29 cellular contexts compared by ENCODE assay signal in the genomic region with DNA sequence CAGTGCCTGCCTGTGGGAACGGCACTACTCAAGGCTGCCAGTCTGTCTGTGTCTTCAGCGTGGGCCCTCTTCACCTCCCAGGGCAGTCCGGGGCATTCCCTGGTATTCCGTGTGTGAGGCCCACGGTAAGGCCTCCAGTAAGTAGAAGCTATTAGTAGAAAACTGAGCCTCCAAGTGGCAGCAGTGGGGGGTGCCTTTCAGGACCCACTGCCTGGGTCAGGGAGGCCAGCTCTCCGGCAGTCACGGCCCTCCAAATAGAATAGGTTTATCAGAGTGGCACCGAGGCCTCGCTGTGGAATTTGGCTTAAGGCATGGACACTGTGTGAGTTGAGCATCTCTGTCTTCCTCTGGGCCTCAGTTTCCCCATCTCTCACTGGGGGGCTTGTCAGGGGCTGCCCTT. TPM values are rescaled to one million over a fixed set of nuclear protein-coding genes. Genes with fewer than 3 reads are reported as not detected.
DNase-seq lines count a peak whose midpoint lies in the region; ATAC-seq, FAIRE-seq and TF ChIP-seq lines count a peak whose summit lies in the region.
"Had no signal": no experiment of that assay in that cellular context is flagged by ENCODE, and none has a peak within 500 bp of the region (broad histone marks: within the 10 kb centered on the region; RNA-seq: fewer than 3 reads in every experiment).

No MANE protein-coding gene starts in this region.

- POLR2A ChIA-PET in activated CD4-positive, alpha-beta T cell treated with anti-CD3 and anti-CD28 coated beads, Interleukin-2, amount 10 ng/mL, durations not matched to agents 7 days and 5 days (lab: Charles Lee): no interaction called here

- H3K9ac ChIP-seq in astrocyte (ENCODE audit: low read length): no peak overlapping the region
- H3K9ac ChIP-seq: KMS-11 had no signal

- peak overlapping the region; percentile 62 for H3K4me3 Mint-ChIP-seq in astrocyte (ENCODE audit: unreplicated experiment)
- H3K4me3 Mint-ChIP-seq in activated CD4-positive, alpha-beta T cell treated with anti-CD3 and anti-CD28 coated beads, Interleukin-2, amount 10 ng/mL, durations not matched to agents 7 days and 5 days: no peak overlapping the region
- H3K4me3 Mint-ChIP-seq: activated CD8-positive, alpha-beta memory T cell treated with anti-CD3 and anti-CD28 coated beads, Interleukin-2, amount 10 ng/mL, durations not matched to agents 7 days and 5 days; activated naive CD8-positive, alpha-beta T cell treated with anti-CD3 and anti-CD28 coated beads, Interleukin-2, amount 10 ng/mL, durations not matched to agents 7 days and 5 days had no signal

- DNase-seq in cardiac muscle cell (ENCODE audit: low read depth in 1 of 2, low spot score in 1 of 2) (peak in 1 of 2 donors; percentile 79), cardiac septum (ENCODE audit: low spot score) (no peak), astrocyte (ENCODE audit: low read depth) (no peak), lower lobe of right lung (no peak), suprapubic skin (ENCODE audit: low spot score in 2 of 2) (no peak)
- no peak for DNase-seq in activated CD4-positive, alpha-beta T cell treated with anti-CD3 and anti-CD28 coated beads, Interleukin-2, amount 10 ng/mL, durations not matched to agents 7 days and 5 days
- DNase-seq: 8988T; activated CD4-positive, alpha-beta T cell treated with anti-CD3 and anti-CD28 coated beads for 4 hours; activated CD8-positive, alpha-beta memory T cell treated with anti-CD3 and anti-CD28 coated beads, Interleukin-2, amount 10 ng/mL, durations not matched to agents 7 days and 5 days; activated naive CD8-positive, alpha-beta T cell treated with anti-CD3 and anti-CD28 coated beads, Interleukin-2, amount 10 ng/mL, durations not matched to agents 7 days and 5 days; dermis blood vessel endothelial cell; H9; NCI-H1048; NCI-H2029 treated with DMSO at 0.1 percent for 48 hours; occipital lobe; RPMI8226; stimulated activated naive CD4-positive, alpha-beta T cell had no signal

- intact Hi-C loops in cardiac septum (cut with DNase I) (loop anchor here (2.0 kb wide), 1 partner anchor 19 kb away; no protein-coding TSS in a partner anchor), lower lobe of right lung (cut with DNase I) (no loop called here)

- 96% methylated on average over 5 of the region's 9 CpGs for WGBS in suprapubic skin

- TF ChIP-seq CTCF in cardiac muscle cell (IDR thresholded peaks at IDR 0.05; ENCODE audit: low read depth, low read length) (no peak), astrocyte (IDR thresholded peaks at IDR 0.05; ENCODE audit: insufficient read depth, low read depth, low read length) (no peak), lower lobe of right lung (IDR thresholded peaks at IDR 0.05) (no peak), suprapubic skin (IDR thresholded peaks at IDR 0.05) (no peak)

- H3K4me1 ChIP-seq in cardiac muscle cell (ENCODE audit: low read depth) (peaks cover 65% of the 10 kb centered on the region), astrocyte (ENCODE audit: insufficient read depth, low read length) (peaks cover 20% of the 10 kb centered on the region), lower lobe of right lung (peaks cover 44% of the 10 kb centered on the region), suprapubic skin (peaks cover 28% of the 10 kb centered on the region)

- no peak overlapping the region for H3K4me3 ChIP-seq in cardiac muscle cell
- no peak overlapping the region for H3K4me3 ChIP-seq in astrocyte (ENCODE audit: insufficient read depth, low read depth, low read length)
- H3K4me3 ChIP-seq in lower lobe of right lung: no peak overlapping the region
- no peak overlapping the region for H3K4me3 ChIP-seq in suprapubic skin

- no peaks in the 10 kb centered on the region for H3K36me3 ChIP-seq in cardiac muscle cell
- H3K36me3 ChIP-seq in astrocyte (ENCODE audit: insufficient read depth, low read length): no peaks in the 10 kb centered on the region
- peaks cover 18% of the 10 kb centered on the region for H3K36me3 ChIP-seq in lower lobe of right lung
- H3K36me3 ChIP-seq in suprapubic skin: no peaks in the 10 kb centered on the region

- H3K27me3 ChIP-seq in cardiac muscle cell: no peaks in the 10 kb centered on the region
- H3K27me3 ChIP-seq in astrocyte (ENCODE audit: insufficient read depth, low read length): peaks cover 6% of the 10 kb centered on the region
- no peaks in the 10 kb centered on the region for H3K27me3 ChIP-seq in lower lobe of right lung (ENCODE audit: low read depth)
- peaks cover 7% of the 10 kb centered on the region for H3K27me3 ChIP-seq in suprapubic skin

- FAIRE-seq in astrocyte (lab: Jason Lieb, UNC): no peak
- FAIRE-seq: D721Med, frontal cortex, TTC549, urothelium cell line had no signal

- ATAC-seq in lower lobe of right lung (no peak), HG03442 (IDR thresholded peaks at IDR 0.05; ENCODE audit: unreplicated experiment) (no peak), HG03520 (IDR thresholded peaks at IDR 0.05; ENCODE audit: unreplicated experiment) (no peak)
- ATAC-seq: activated CD8-positive, alpha-beta memory T cell treated with anti-CD3 and anti-CD28 coated beads, Interleukin-2, amount 10 ng/mL, durations not matched to agents 7 days and 5 days; sciatic nerve had no signal

- no peaks in the 10 kb centered on the region for H3K79me2 ChIP-seq in astrocyte (ENCODE audit: insufficient read depth, low read length)

- no peak for TF ChIP-seq POLR2A in suprapubic skin (IDR thresholded peaks at IDR 0.05)

- H2AFZ ChIP-seq in astrocyte (ENCODE audit: low read depth, low read length): no peak overlapping the region

- peaks cover 23% of the 10 kb centered on the region for H3K4me1 Mint-ChIP-seq in astrocyte (ENCODE audit: low read depth, unreplicated experiment)
- peaks cover 4% of the 10 kb centered on the region for H3K4me1 Mint-ChIP-seq in activated CD4-positive, alpha-beta T cell treated with anti-CD3 and anti-CD28 coated beads, Interleukin-2, amount 10 ng/mL, durations not matched to agents 7 days and 5 days

- peak overlapping the region; percentile 77 for H3K4me2 ChIP-seq in astrocyte (ENCODE audit: low read length)
- H3K4me2 ChIP-seq: KMS-11 had no signal

- peak overlapping the region; percentile 88 for H3K27ac ChIP-seq in cardiac muscle cell
- H3K27ac ChIP-seq in astrocyte (ENCODE audit: low read depth, low read length): no peak overlapping the region
- H3K27ac ChIP-seq in lower lobe of right lung: peak overlapping the region; percentile 70
- H3K27ac ChIP-seq in suprapubic skin: peak overlapping the region; percentile 71
- H3K27ac ChIP-seq: KMS-11 had no signal

- no peak overlapping the region for H3K27ac Mint-ChIP-seq in astrocyte (ENCODE audit: unreplicated experiment)
- no peak overlapping the region for H3K27ac Mint-ChIP-seq in activated CD4-positive, alpha-beta T cell treated with anti-CD3 and anti-CD28 coated beads, Interleukin-2, amount 10 ng/mL, durations not matched to agents 7 days and 5 days
- H3K27ac Mint-ChIP-seq: activated CD8-positive, alpha-beta memory T cell treated with anti-CD3 and anti-CD28 coated beads, Interleukin-2, amount 10 ng/mL, durations not matched to agents 7 days and 5 days; activated naive CD8-positive, alpha-beta T cell treated with anti-CD3 and anti-CD28 coated beads, Interleukin-2, amount 10 ng/mL, durations not matched to agents 7 days and 5 days had no signal

- H3K9me3 ChIP-seq in cardiac muscle cell (ENCODE audit: low read depth): no peaks in the 10 kb centered on the region
- no peaks in the 10 kb centered on the region for H3K9me3 ChIP-seq in astrocyte (ENCODE audit: insufficient read depth, low read depth, low read length)
- H3K9me3 ChIP-seq in lower lobe of right lung: no peaks in the 10 kb centered on the region
- H3K9me3 ChIP-seq in suprapubic skin: no peaks in the 10 kb centered on the region

- no peaks in the 10 kb centered on the region for H3K9me3 Mint-ChIP-seq in astrocyte (ENCODE audit: unreplicated experiment)
- no peaks in the 10 kb centered on the region for H3K9me3 Mint-ChIP-seq in activated CD4-positive, alpha-beta T cell treated with anti-CD3 and anti-CD28 coated beads, Interleukin-2, amount 10 ng/mL, durations not matched to agents 7 days and 5 days
- H3K9me3 Mint-ChIP-seq: activated naive CD8-positive, alpha-beta T cell treated with anti-CD3 and anti-CD28 coated beads, Interleukin-2, amount 10 ng/mL, durations not matched to agents 7 days and 5 days; H9 had no signal

- H3K36me3 Mint-ChIP-seq in astrocyte (ENCODE audit: low read depth, unreplicated experiment): no peaks in the 10 kb centered on the region
- H3K36me3 Mint-ChIP-seq in activated CD4-positive, alpha-beta T cell treated with anti-CD3 and anti-CD28 coated beads, Interleukin-2, amount 10 ng/mL, durations not matched to agents 7 days and 5 days (ENCODE audit: low read depth): no peaks in the 10 kb centered on the region
- H3K36me3 Mint-ChIP-seq: activated CD8-positive, alpha-beta memory T cell treated with anti-CD3 and anti-CD28 coated beads, Interleukin-2, amount 10 ng/mL, durations not matched to agents 7 days and 5 days; activated naive CD8-positive, alpha-beta T cell treated with anti-CD3 and anti-CD28 coated beads, Interleukin-2, amount 10 ng/mL, durations not matched to agents 7 days and 5 days; brain had no signal

- no peaks in the 10 kb centered on the region for H4K20me1 ChIP-seq in astrocyte (ENCODE audit: insufficient read depth, low read length)

- TF ChIP-seq EP300 in suprapubic skin (IDR thresholded peaks at IDR 0.05): no peak

- CTCF ChIA-PET in activated CD4-positive, alpha-beta T cell treated with anti-CD3 and anti-CD28 coated beads, Interleukin-2, amount 10 ng/mL, durations not matched to agents 7 days and 5 days (lab: Charles Lee): no interaction called here

- H3K27me3 Mint-ChIP-seq in astrocyte (ENCODE audit: low read depth, unreplicated experiment): peaks cover 19% of the 10 kb centered on the region
- no peaks in the 10 kb centered on the region for H3K27me3 Mint-ChIP-seq in activated CD4-positive, alpha-beta T cell treated with anti-CD3 and anti-CD28 coated beads, Interleukin-2, amount 10 ng/mL, durations not matched to agents 7 days and 5 days
- H3K27me3 Mint-ChIP-seq: brain had no signal

RNA-seq across cellular contexts. Expression of a gene that starts 23.1 kb away (rescaled TPM):
- total RNA-seq in cardiac muscle cell (27.2 and 38.3 TPM in 2 replicates), cardiac septum (9.6 TPM), astrocyte (0.52 and 0.58 TPM in 2 replicates), lower lobe of right lung (10.1 TPM), suprapubic skin (under 1 TPM; 0.16 to 0.85 (median 0.46) TPM)
- polyA plus RNA-seq in cardiac muscle cell: 13.6 and 18.4 TPM in 2 replicates
- not detected for total RNA-seq in activated CD4-positive, alpha-beta T cell treated with anti-CD3 and anti-CD28 coated beads, Interleukin-2, amount 10 ng/mL, durations not matched to agents 7 days and 5 days
- total RNA-seq: activated CD8-positive, alpha-beta memory T cell treated with anti-CD3 and anti-CD28 coated beads, Interleukin-2, amount 10 ng/mL, durations not matched to agents 7 days and 5 days; epithelial cell of proximal tubule; NCI-H460 had no signal
- polyA plus RNA-seq: BJ had no signal

RNA-seq across cellular contexts. Expression of a gene that starts 32.8 kb away (rescaled TPM):
- total RNA-seq in cardiac muscle cell (not detected in 2 replicates), cardiac septum (not detected), astrocyte (not detected in 2 replicates), lower lobe of right lung (not detected), suprapubic skin (not detected)
- polyA plus RNA-seq in cardiac muscle cell: not detected in 2 replicates
- not detected for total RNA-seq in activated CD4-positive, alpha-beta T cell treated with anti-CD3 and anti-CD28 coated beads, Interleukin-2, amount 10 ng/mL, durations not matched to agents 7 days and 5 days
- total RNA-seq: activated CD8-positive, alpha-beta memory T cell treated with anti-CD3 and anti-CD28 coated beads, Interleukin-2, amount 10 ng/mL, durations not matched to agents 7 days and 5 days; activated naive CD8-positive, alpha-beta T cell treated with anti-CD3 and anti-CD28 coated beads, Interleukin-2, amount 10 ng/mL, durations not matched to agents 7 days and 5 days; dermis blood vessel endothelial cell; epithelial cell of proximal tubule; frontal cortex; H9; NCI-H460; occipital lobe; sciatic nerve had no signal
- polyA plus RNA-seq: BJ had no signal

RNA-seq across cellular contexts. Expression of a gene that starts 51.6 kb away (rescaled TPM):
- 4.6 and 5.6 TPM in 2 replicates for total RNA-seq in cardiac muscle cell
- 0.20 TPM in 1 of 2 replicates, not detected in the other for polyA plus RNA-seq in cardiac muscle cell
- total RNA-seq in cardiac septum: not detected
- total RNA-seq in astrocyte: not detected in 2 replicates
- not detected for total RNA-seq in lower lobe of right lung
- total RNA-seq in suprapubic skin: not detected
- not detected for total RNA-seq in activated CD4-positive, alpha-beta T cell treated with anti-CD3 and anti-CD28 coated beads, Interleukin-2, amount 10 ng/mL, durations not matched to agents 7 days and 5 days
- total RNA-seq: activated CD8-positive, alpha-beta memory T cell treated with anti-CD3 and anti-CD28 coated beads, Interleukin-2, amount 10 ng/mL, durations not matched to agents 7 days and 5 days; activated naive CD8-positive, alpha-beta T cell treated with anti-CD3 and anti-CD28 coated beads, Interleukin-2, amount 10 ng/mL, durations not matched to agents 7 days and 5 days; dermis blood vessel endothelial cell; epithelial cell of proximal tubule; NCI-H460; sciatic nerve had no signal
- polyA plus RNA-seq: BJ had no signal
